Comparison of ENCODE assay signal across 9 cellular contexts in the genomic region with DNA sequence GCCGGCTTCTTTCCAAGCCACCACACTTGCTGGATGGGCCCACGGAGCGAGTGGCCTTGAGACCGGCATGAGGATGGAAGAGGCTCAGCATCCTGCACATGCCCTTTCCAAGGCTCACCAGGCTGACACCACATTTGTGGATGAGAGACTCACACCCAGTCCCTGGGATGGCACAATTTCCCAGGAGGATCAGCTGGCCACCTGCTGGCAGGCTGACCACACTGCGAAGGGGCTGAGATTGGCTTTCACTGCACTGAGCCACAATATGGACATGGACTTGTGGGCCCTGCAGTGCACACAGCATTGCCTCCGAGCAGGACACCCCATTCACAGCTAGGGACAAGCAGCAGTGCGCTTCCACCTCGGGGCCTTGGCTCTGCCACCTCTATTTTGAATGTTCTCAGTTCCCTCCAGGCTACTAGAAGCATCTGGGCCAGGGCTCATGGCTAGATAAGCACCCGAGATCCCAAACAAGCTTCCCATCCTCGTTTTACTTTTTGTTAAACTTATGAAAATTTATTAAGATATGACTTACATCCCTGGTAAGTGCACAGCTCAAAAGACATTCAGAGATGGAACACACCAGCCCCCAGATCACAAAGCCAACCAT. TPM values are rescaled to one million over a fixed set of nuclear protein-coding genes. Genes with fewer than 3 reads are reported as not detected.
DNase-seq lines count a peak whose midpoint lies in the region; ATAC-seq and TF ChIP-seq lines count a peak whose summit lies in the region.
"Had no signal": no experiment of that assay in that cellular context is flagged by ENCODE, and none has a peak within 500 bp of the region (broad histone marks: within the 10 kb centered on the region; RNA-seq: fewer than 3 reads in every experiment).

No MANE protein-coding gene starts in this region.

- TF ChIP-seq POLR2A in spleen (IDR thresholded peaks at IDR 0.05): no peak

- H3K27ac Mint-ChIP-seq in natural killer cell: no peak overlapping the region
- H3K27ac Mint-ChIP-seq in natural killer cell treated with Interleukin-12 subunit alpha and Interleukin-12 subunit beta and Interleukin-15 and Interleukin-18, amount 100 ng/mL, for 72 hours: no peak overlapping the region
- H3K27ac Mint-ChIP-seq: activated naive CD4-positive, alpha-beta T cell treated with anti-CD3 and anti-CD28 coated beads, Interleukin-2, amount 50 U/mL, for 24 hours had no signal

- 83 to 90% (median 85%) methylated on average over 10 of the region's 10 CpGs for WGBS in spleen, 5 donors

- no peak overlapping the region for H3K4me3 Mint-ChIP-seq in natural killer cell
- no peak overlapping the region for H3K4me3 Mint-ChIP-seq in natural killer cell treated with Interleukin-12 subunit alpha and Interleukin-12 subunit beta and Interleukin-15 and Interleukin-18, amount 100 ng/mL, for 72 hours
- H3K4me3 Mint-ChIP-seq: activated naive CD4-positive, alpha-beta T cell treated with anti-CD3 and anti-CD28 coated beads, Interleukin-2, amount 50 U/mL, for 24 hours had no signal

- intact Hi-C loops in natural killer cell (cut with micrococcal nuclease): no loop called here
- intact Hi-C loops in Right ventricle myocardium superior (cut with DNase I): no loop called here
- intact Hi-C loops in spleen (cut with DNase I; ENCODE audit: low total_unique reads): no loop called here

- H3K27ac ChIP-seq in spleen: no peak overlapping the region

- no peaks in the 10 kb centered on the region for H3K4me1 ChIP-seq in spleen

- H3K9me3 ChIP-seq in spleen: peaks cover 0 to 3% (median 0%) of the 10 kb centered on the region in 8 donors

- no peaks in the 10 kb centered on the region for H3K4me1 Mint-ChIP-seq in natural killer cell
- H3K4me1 Mint-ChIP-seq in natural killer cell treated with Interleukin-12 subunit alpha and Interleukin-12 subunit beta and Interleukin-15 and Interleukin-18, amount 100 ng/mL, for 72 hours (ENCODE audit: low read depth in 2 of 2): no peaks in the 10 kb centered on the region
- H3K4me1 Mint-ChIP-seq: activated naive CD4-positive, alpha-beta T cell treated with anti-CD3 and anti-CD28 coated beads, Interleukin-2, amount 50 U/mL, for 24 hours had no signal

- DNase-seq in natural killer cell: no peak
- DNase-seq in natural killer cell treated with Interleukin-12 subunit alpha and Interleukin-12 subunit beta and Interleukin-15 and Interleukin-18, amount 100 ng/mL, for 72 hours (ENCODE audit: low spot score): no peak
- DNase-seq in Right ventricle myocardium superior: peak; percentile 58
- DNase-seq in spleen: no peak
- DNase-seq in central memory CD4-positive, alpha-beta T cell: no peak
- no peak for DNase-seq in stimulated activated CD4-positive, alpha-beta T cell treated with anti-CD3 and anti-CD28 coated beads, Interleukin-4, amount 100 ng/mL, for 1 hour
- no peak for DNase-seq in NCI-H128 (lab: John Stamatoyannopoulos, UW; ENCODE audit: unreplicated experiment)

- no peak overlapping the region for H3K4me3 ChIP-seq in spleen

- H3K27me3 ChIP-seq in spleen (replicated peaks in 1 of 7): no peaks in the 10 kb centered on the region

- TF ChIP-seq CTCF in natural killer cell (IDR thresholded peaks at IDR 0.05): peak; percentile 23
- peak in 9 of 11 experiments; percentile 20 to 62 (median 46) for TF ChIP-seq CTCF in spleen (IDR thresholded peaks at IDR 0.05 in 8 of 11, conservative IDR thresholded peaks at IDR 0.05 in 3 of 11)

- no peak for ATAC-seq in natural killer cell
- ATAC-seq in natural killer cell treated with Interleukin-12 subunit alpha and Interleukin-12 subunit beta and Interleukin-15 and Interleukin-18, amount 100 ng/mL, for 72 hours: no peak
- ATAC-seq in SK-N-SH treated with all-trans-retinoic acid at 6 μM for 48 hours: peak; percentile 96
- ATAC-seq in Right ventricle myocardium superior (ENCODE audit: poor library complexity): peak; percentile 81

- H3K36me3 ChIP-seq in spleen: no peaks in the 10 kb centered on the region

- H3K27me3 Mint-ChIP-seq in natural killer cell (ENCODE audit: low read depth in 2 of 2): no peaks in the 10 kb centered on the region
- H3K27me3 Mint-ChIP-seq in natural killer cell treated with Interleukin-12 subunit alpha and Interleukin-12 subunit beta and Interleukin-15 and Interleukin-18, amount 100 ng/mL, for 72 hours: no peaks in the 10 kb centered on the region
- H3K27me3 Mint-ChIP-seq: activated naive CD4-positive, alpha-beta T cell treated with anti-CD3 and anti-CD28 coated beads, Interleukin-2, amount 50 U/mL, for 24 hours had no signal

- H3K36me3 Mint-ChIP-seq in natural killer cell: no peaks in the 10 kb centered on the region
- H3K36me3 Mint-ChIP-seq in natural killer cell treated with Interleukin-12 subunit alpha and Interleukin-12 subunit beta and Interleukin-15 and Interleukin-18, amount 100 ng/mL, for 72 hours: no peaks in the 10 kb centered on the region
- H3K36me3 Mint-ChIP-seq: activated naive CD4-positive, alpha-beta T cell treated with anti-CD3 and anti-CD28 coated beads, Interleukin-2, amount 50 U/mL, for 24 hours had no signal

- no peaks in the 10 kb centered on the region for H3K9me3 Mint-ChIP-seq in natural killer cell
- no peaks in the 10 kb centered on the region for H3K9me3 Mint-ChIP-seq in natural killer cell treated with Interleukin-12 subunit alpha and Interleukin-12 subunit beta and Interleukin-15 and Interleukin-18, amount 100 ng/mL, for 72 hours
- H3K9me3 Mint-ChIP-seq: activated naive CD4-positive, alpha-beta T cell treated with anti-CD3 and anti-CD28 coated beads, Interleukin-2, amount 50 U/mL, for 24 hours had no signal

TF ChIP-seq in SK-N-SH treated with all-trans-retinoic acid at 6 μM for 48 hours, 23 proteins besides CTCF, POLR2A, EP300 and RAD21 (continues in another document):
- TF ChIP-seq POU6F1 (CRISPR knock-in tag; IDR thresholded peaks at IDR 0.05; ENCODE audit: borderline replicate concordance, low read depth): no peak
- TF ChIP-seq SNAI2 (CRISPR knock-in tag; IDR thresholded peaks at IDR 0.05): no peak
- TF ChIP-seq ZC3H10 (CRISPR knock-in tag; IDR thresholded peaks at IDR 0.05): no peak
- no peak for TF ChIP-seq RARB (CRISPR knock-in tag; IDR thresholded peaks at IDR 0.05)
- TF ChIP-seq CSRNP3 (CRISPR knock-in tag; IDR thresholded peaks at IDR 0.05): no peak
- no peak for TF ChIP-seq ESRRG (CRISPR knock-in tag; IDR thresholded peaks at IDR 0.05)
- TF ChIP-seq ZNF8 (CRISPR knock-in tag; IDR thresholded peaks at IDR 0.05): no peak
- no peak for TF ChIP-seq CSDC2 (CRISPR knock-in tag; IDR thresholded peaks at IDR 0.05)
- TF ChIP-seq ARNTL (CRISPR knock-in tag; IDR thresholded peaks at IDR 0.05; ENCODE audit: borderline replicate concordance, low read depth): no peak
- TF ChIP-seq ZNF70 (CRISPR knock-in tag; IDR thresholded peaks at IDR 0.05): no peak
- no peak for TF ChIP-seq GLIS3 (CRISPR knock-in tag; IDR thresholded peaks at IDR 0.05)
- TF ChIP-seq, protein P1, sequence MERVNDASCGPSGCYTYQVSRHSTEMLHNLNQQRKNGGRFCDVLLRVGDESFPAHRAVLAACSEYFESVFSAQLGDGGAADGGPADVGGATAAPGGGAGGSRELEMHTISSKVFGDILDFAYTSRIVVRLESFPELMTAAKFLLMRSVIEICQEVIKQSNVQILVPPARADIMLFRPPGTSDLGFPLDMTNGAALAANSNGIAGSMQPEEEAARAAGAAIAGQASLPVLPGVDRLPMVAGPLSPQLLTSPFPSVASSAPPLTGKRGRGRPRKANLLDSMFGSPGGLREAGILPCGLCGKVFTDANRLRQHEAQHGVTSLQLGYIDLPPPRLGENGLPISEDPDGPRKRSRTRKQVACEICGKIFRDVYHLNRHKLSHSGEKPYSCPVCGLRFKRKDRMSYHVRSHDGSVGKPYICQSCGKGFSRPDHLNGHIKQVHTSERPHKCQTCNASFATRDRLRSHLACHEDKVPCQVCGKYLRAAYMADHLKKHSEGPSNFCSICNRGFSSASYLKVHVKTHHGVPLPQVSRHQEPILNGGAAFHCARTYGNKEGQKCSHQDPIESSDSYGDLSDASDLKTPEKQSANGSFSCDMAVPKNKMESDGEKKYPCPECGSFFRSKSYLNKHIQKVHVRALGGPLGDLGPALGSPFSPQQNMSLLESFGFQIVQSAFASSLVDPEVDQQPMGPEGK (CRISPR knock-in tag; IDR thresholded peaks at IDR 0.05; ENCODE audit: borderline replicate concordance): no peak
- TF ChIP-seq ZFP3 (CRISPR knock-in tag; IDR thresholded peaks at IDR 0.05): no peak
- TF ChIP-seq ZFP30 (CRISPR knock-in tag; IDR thresholded peaks at IDR 0.05): no peak
- no peak for TF ChIP-seq OSR1 (CRISPR knock-in tag; IDR thresholded peaks at IDR 0.05)
- TF ChIP-seq TCF4 (CRISPR knock-in tag; IDR thresholded peaks at IDR 0.05; ENCODE audit: borderline replicate concordance): no peak

RNA-seq across cellular contexts. Expression of gene KSR1, which starts 25.3 kb away (rescaled TPM):
- total RNA-seq in natural killer cell (10 to 100 TPM; 46.4 to 63.1 (median 59.2) TPM), Right ventricle myocardium superior (8.3 TPM), spleen (100 to 1,000 TPM in 1 of 7 donors, 10 to 100 TPM in 6; 35.2 to 100 (median 58.7) TPM)
- total RNA-seq in natural killer cell treated with Interleukin-12 subunit alpha and Interleukin-12 subunit beta and Interleukin-15 and Interleukin-18, amount 100 ng/mL, for 72 hours: 100 to 1,000 TPM; 122 to 236 TPM
- 10 to 100 TPM in 2 of 3 donors, 1 to 10 TPM in 1; 6.4 to 24.0 (median 12.0) TPM for polyA plus RNA-seq in spleen

Comparison
In these comparisons a context has a peak if more than half of its experiments do, and no peak if none do; other contexts are left out.
1. ATAC-seq: peak in SK-N-SH treated with all-trans-retinoic acid at 6 μM for 48 hours (single experiment) and Right ventricle myocardium superior (single experiment); none in natural killer cell (0 of 3) and natural killer cell treated with Interleukin-12 subunit alpha and Interleukin-12 subunit beta and Interleukin-15 and Interleukin-18, amount 100 ng/mL, for 72 hours (0 of 2).